ENCODE assay signal across 18 cellular contexts in genomic region chr2:100066856-100067255, GRCh38.
"Had no signal": no experiment of that assay in that cellular context is flagged by ENCODE, and none has a peak within 500 bp of the region (broad histone marks: within the 10 kb centered on the region; RNA-seq: fewer than 3 reads in every experiment).

No MANE protein-coding gene starts in this region.

- DNase-seq: effector memory CD8-positive, alpha-beta T cell; gastrocnemius medialis; islet precursor cell; left lung; lower lobe of right lung; mesendoderm; naive thymus-derived CD8-positive, alpha-beta T cell; small intestine; stimulated activated CD4-positive, alpha-beta T cell treated with anti-CD3 and anti-CD28 coated beads, Interleukin-12 subunit alpha, Interleukin-12 subunit beta, amount 100 ng/mL, for 4 hours; stimulated activated naive CD4-positive, alpha-beta T cell treated with Interleukin-2 at 50 U/mL for 16 hours; tibial artery; upper lobe of right lung had no signal

- H3K9me3 ChIP-seq: gastrocnemius medialis, lower lobe of right lung, neutrophil, right atrium auricular region, tibial artery, upper lobe of right lung, vagina had no signal

- ATAC-seq: effector memory CD8-positive, alpha-beta T cell; gastrocnemius medialis; naive thymus-derived CD8-positive, alpha-beta T cell had no signal

- H3K4me1 ChIP-seq: gastrocnemius medialis had no signal

- H3K4me3 ChIP-seq: esophagus muscularis mucosa, gastrocnemius medialis, left lung, lower lobe of right lung, right atrium auricular region, tibial artery, upper lobe of right lung, vagina had no signal

- H3K27ac ChIP-seq: epithelial cell of prostate, esophagus muscularis mucosa, gastrocnemius medialis, neutrophil, tibial artery, vagina had no signal

- FAIRE-seq: colon, small intestine had no signal

- H3K27me3 ChIP-seq: esophagus muscularis mucosa, gastrocnemius medialis, left lung, neutrophil, right atrium auricular region, tibial artery, upper lobe of right lung, vagina had no signal

- H3K36me3 ChIP-seq: esophagus muscularis mucosa, gastrocnemius medialis, left lung, lower lobe of right lung, neutrophil, right atrium auricular region, tibial artery, upper lobe of right lung, vagina had no signal
